Comparison of ENCODE assay signal across 11 cellular contexts in genomic region chr13:27961227-27962085, GRCh38. TPM values are rescaled to one million over a fixed set of nuclear protein-coding genes. Genes with fewer than 3 reads are reported as not detected.
DNase-seq lines count a peak whose midpoint lies in the region; ATAC-seq and TF ChIP-seq lines count a peak whose summit lies in the region.
"Had no signal": no experiment of that assay in that cellular context is flagged by ENCODE, and none has a peak within 500 bp of the region (broad histone marks: within the 10 kb centered on the region; RNA-seq: fewer than 3 reads in every experiment).

No MANE protein-coding gene starts in this region.

- TF ChIP-seq CTCF in left ventricle myocardium inferior (IDR thresholded peaks at IDR 0.05; ENCODE audit: borderline replicate concordance) (no peak), endodermal cell (conservative IDR thresholded peaks at IDR 0.05) (no peak), neural cell (IDR thresholded peaks at IDR 0.05; ENCODE audit: poor library complexity, severe bottlenecking) (no peak), vagina (IDR thresholded peaks at IDR 0.05) (no peak)

- TF ChIP-seq POLR2A in vagina (IDR thresholded peaks at IDR 0.05), result no peak

- intact Hi-C loops in left ventricle myocardium inferior (cut with micrococcal nuclease) (no loop called here), Right ventricle myocardium superior (cut with DNase I) (no loop called here), vagina (cut with DNase I) (no loop called here)

- H3K36me3 ChIP-seq in left ventricle myocardium inferior (no peaks in the 10 kb centered on the region), endodermal cell (ENCODE audit: control insufficient read depth, insufficient read depth, low read length) (no peaks in the 10 kb centered on the region), neural cell (ENCODE audit: insufficient read depth, low read length) (no peaks in the 10 kb centered on the region), vagina (no peaks in the 10 kb centered on the region)
- H3K36me3 ChIP-seq: SJCRH30 had no signal

- no peak overlapping the region for H3K27ac Mint-ChIP-seq in endodermal cell
- H3K27ac Mint-ChIP-seq: activated CD4-positive, alpha-beta T cell treated with anti-CD3 and anti-CD28 coated beads, Interleukin-2, amount 10 ng/mL, durations not matched to agents 7 days and 5 days had no signal

- no peaks in the 10 kb centered on the region for H4K20me1 ChIP-seq in neural cell (ENCODE audit: insufficient read depth)

- H3K9me3 Mint-ChIP-seq in endodermal cell, result no peaks in the 10 kb centered on the region
- H3K9me3 Mint-ChIP-seq: activated CD4-positive, alpha-beta T cell treated with anti-CD3 and anti-CD28 coated beads, Interleukin-2, amount 10 ng/mL, durations not matched to agents 7 days and 5 days had no signal

- DNase-seq in left ventricle myocardium inferior (no peak), Right ventricle myocardium superior (no peak), endodermal cell (peak; percentile 81), vagina (ENCODE audit: extremely low spot score in 2 of 2) (no peak), NCI-H446 treated with DMSO at 0.1 percent for 48 hours (lab: John Stamatoyannopoulos, UW) (no peak), COLO829 (ENCODE audit: low spot score) (no peak), KG1 (lab: John Stamatoyannopoulos, UW) (no peak)
- DNase-seq: activated CD4-positive, alpha-beta T cell treated with anti-CD3 and anti-CD28 coated beads, Interleukin-2, amount 10 ng/mL, durations not matched to agents 7 days and 5 days; NCI-H2107; SJCRH30 had no signal

- no peak overlapping the region for H3K9ac ChIP-seq in endodermal cell (ENCODE audit: extremely low read depth, low read length, poor library complexity, severe bottlenecking)
- H3K9ac ChIP-seq in neural cell (ENCODE audit: low read length), result no peak overlapping the region

- peak overlapping the region; percentile 16 for H3K4me3 Mint-ChIP-seq in endodermal cell
- H3K4me3 Mint-ChIP-seq: activated CD4-positive, alpha-beta T cell treated with anti-CD3 and anti-CD28 coated beads, Interleukin-2, amount 10 ng/mL, durations not matched to agents 7 days and 5 days had no signal

- H3K4me1 ChIP-seq in left ventricle myocardium inferior, result peaks cover 26% of the 10 kb centered on the region
- peaks cover 14% of the 10 kb centered on the region for H3K4me1 ChIP-seq in endodermal cell (ENCODE audit: control insufficient read depth, insufficient read depth, low read length)
- H3K4me1 ChIP-seq in vagina, result peaks cover 21% of the 10 kb centered on the region
- H3K4me1 ChIP-seq: SJCRH30 had no signal

- H3K9me3 ChIP-seq in left ventricle myocardium inferior (replicated peaks) (no peaks in the 10 kb centered on the region), endodermal cell (ENCODE audit: control insufficient read depth, low read length) (no peaks in the 10 kb centered on the region), neural cell (ENCODE audit: low read length) (no peaks in the 10 kb centered on the region), vagina (no peaks in the 10 kb centered on the region)
- H3K9me3 ChIP-seq: SJCRH30 had no signal

- peaks cover 33% of the 10 kb centered on the region for H3K4me1 Mint-ChIP-seq in endodermal cell

- H3K36me3 Mint-ChIP-seq in endodermal cell (ENCODE audit: low read depth), result no peaks in the 10 kb centered on the region

- no peak for TF ChIP-seq RAD21 in neural cell (conservative IDR thresholded peaks at IDR 0.05)

- H3K79me2 ChIP-seq in neural cell (replicated peaks; ENCODE audit: insufficient read depth, low read length), result no peaks in the 10 kb centered on the region

- no peaks in the 10 kb centered on the region for H3F3A ChIP-seq in neural cell (ENCODE audit: insufficient read depth, low read length, poor library complexity, severe bottlenecking)

- TF ChIP-seq EP300 in neural cell (conservative IDR thresholded peaks at IDR 0.05; ENCODE audit: poor library complexity, severe bottlenecking), result no peak

- peaks cover 97% of the 10 kb centered on the region for H3K27me3 Mint-ChIP-seq in endodermal cell (ENCODE audit: insufficient read depth)

- H2AFZ ChIP-seq in neural cell (ENCODE audit: low read depth, low read length), result no peak overlapping the region

- no peaks in the 10 kb centered on the region for H3K9me2 ChIP-seq in neural cell (ENCODE audit: insufficient read depth, low read length)

- H3K27me3 ChIP-seq in left ventricle myocardium inferior (ENCODE audit: low read depth) (peaks cover 100% of the 10 kb centered on the region), endodermal cell (ENCODE audit: control insufficient read depth, insufficient read depth, low read length, poor library complexity, severe bottlenecking) (peaks cover 100% of the 10 kb centered on the region), neural cell (ENCODE audit: insufficient read depth, low read depth, low read length) (peaks cover 100% of the 10 kb centered on the region), vagina (peaks cover 3% of the 10 kb centered on the region)

- H3K27ac ChIP-seq in left ventricle myocardium inferior (replicated peaks) (no peak overlapping the region), endodermal cell (ENCODE audit: low read depth, low read length) (no peak overlapping the region), neural cell (ENCODE audit: low read length) (no peak overlapping the region), vagina (no peak overlapping the region)
- H3K27ac ChIP-seq: SJCRH30 had no signal

- ATAC-seq in Right ventricle myocardium superior (ENCODE audit: poor library complexity), result no peak

- H3K4me3 ChIP-seq in left ventricle myocardium inferior, result peak overlapping the region; percentile 58
- H3K4me3 ChIP-seq in endodermal cell (ENCODE audit: low read length), result no peak overlapping the region
- H3K4me3 ChIP-seq in neural cell (ENCODE audit: low read length), result no peak overlapping the region
- H3K4me3 ChIP-seq in vagina, result peak overlapping the region; percentile 22 to 42
- H3K4me3 ChIP-seq: SJCRH30 had no signal

- H3K4me2 ChIP-seq in neural cell (ENCODE audit: low read length), result no peak overlapping the region

- WGBS in endodermal cell (ENCODE audit: insufficient coverage in 1 of 2, insufficient read length in 1 of 2), 2 experiments, result 3 to 4% methylated on average over 11 to 25 of the region's 25 CpGs

TF ChIP-seq in neural cell, 6 proteins besides CTCF, POLR2A, EP300 and RAD21:
- TF ChIP-seq POLR2AphosphoS5 (IDR thresholded peaks at IDR 0.05), result no peak
- peak; percentile 39 for TF ChIP-seq EZH2 (IDR thresholded peaks at IDR 0.05; ENCODE audit: borderline replicate concordance, insufficient read depth, low read length, poor library complexity, severe bottlenecking)
- no peak for TF ChIP-seq REST (IDR thresholded peaks at IDR 0.05; ENCODE audit: borderline replicate concordance)

RNA-seq across cellular contexts. Expression of gene CDX2, which starts 7.7 kb away (rescaled TPM):
- not detected for total RNA-seq in left ventricle myocardium inferior
- total RNA-seq in Right ventricle myocardium superior, result not detected
- not detected for total RNA-seq in endodermal cell
- polyA plus RNA-seq in endodermal cell (2013, experiment 1 of 2), result 1.0 TPM
- 0.58 TPM for polyA plus RNA-seq in endodermal cell (2013, experiment 2 of 2)
- not detected in 2 replicates for polyA plus RNA-seq in neural cell
- polyA minus RNA-seq in neural cell, result not detected in 2 replicates
- not detected for total RNA-seq in vagina
- total RNA-seq: activated CD4-positive, alpha-beta T cell treated with anti-CD3 and anti-CD28 coated beads, Interleukin-2, amount 10 ng/mL, durations not matched to agents 7 days and 5 days; SJCRH30 had no signal

RNA-seq across cellular contexts. Expression of gene URAD, which starts 27.0 kb away (rescaled TPM):
- total RNA-seq in left ventricle myocardium inferior (not detected), Right ventricle myocardium superior (not detected), endodermal cell (not detected), vagina (not detected)
- 0.50 TPM for polyA plus RNA-seq in endodermal cell (2013, experiment 1 of 2)
- polyA plus RNA-seq in endodermal cell (2013, experiment 2 of 2), result 0.50 TPM
- not detected in 2 replicates for polyA plus RNA-seq in neural cell
- polyA minus RNA-seq in neural cell, result not detected in 2 replicates
- total RNA-seq: activated CD4-positive, alpha-beta T cell treated with anti-CD3 and anti-CD28 coated beads, Interleukin-2, amount 10 ng/mL, durations not matched to agents 7 days and 5 days; SJCRH30 had no signal

RNA-seq across cellular contexts. Expression of gene PDX1, which starts 41.7 kb away (rescaled TPM):
- not detected for total RNA-seq in left ventricle myocardium inferior
- total RNA-seq in Right ventricle myocardium superior, result not detected
- not detected for total RNA-seq in endodermal cell
- not detected for polyA plus RNA-seq in endodermal cell (2013, experiment 1 of 2)
- polyA plus RNA-seq in endodermal cell (2013, experiment 2 of 2), result not detected
- not detected in 2 replicates for polyA plus RNA-seq in neural cell
- polyA minus RNA-seq in neural cell, result not detected in 2 replicates
- total RNA-seq in vagina, result not detected
- total RNA-seq: activated CD4-positive, alpha-beta T cell treated with anti-CD3 and anti-CD28 coated beads, Interleukin-2, amount 10 ng/mL, durations not matched to agents 7 days and 5 days; SJCRH30 had no signal

Comparison
In these comparisons a context has a peak if more than half of its experiments do, and no peak if none do; other contexts are left out.
1. H3K4me3 ChIP-seq: peak in left ventricle myocardium inferior (single experiment) and vagina (2 of 2); none in endodermal cell (single experiment) and neural cell (single experiment).